ENCODE assay signal across 9 cellular contexts in the genomic region with DNA sequence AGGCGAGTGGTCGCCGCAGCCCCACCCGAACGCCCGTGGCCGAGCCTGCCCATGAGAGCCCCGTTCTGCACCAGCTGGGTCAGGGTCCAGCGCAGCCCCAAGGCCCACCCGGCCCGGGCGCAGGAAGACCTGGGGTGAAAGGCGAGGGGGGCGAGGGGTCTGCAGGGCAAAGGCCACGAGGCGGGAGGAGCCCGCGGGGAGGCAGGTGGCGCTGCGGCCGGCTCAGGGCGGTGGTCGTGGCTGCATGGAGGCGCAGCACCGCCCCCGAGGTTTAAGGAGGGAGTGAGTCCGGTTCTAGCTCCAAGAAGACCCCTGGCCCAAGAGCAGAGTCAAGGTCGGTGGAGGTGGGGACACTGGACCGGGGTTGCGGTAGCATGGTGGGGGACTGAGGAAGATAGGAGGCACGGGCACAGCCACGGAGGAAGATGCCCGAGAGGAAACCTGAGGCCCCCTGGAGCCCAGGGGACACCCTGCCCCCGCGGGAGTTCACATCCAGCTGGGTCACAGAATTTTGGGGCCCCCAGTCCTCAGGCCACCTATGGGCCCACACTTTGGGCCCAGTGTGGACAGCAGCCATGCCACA. TPM values are rescaled to one million over a fixed set of nuclear protein-coding genes. Genes with fewer than 3 reads are reported as not detected.
DNase-seq lines count a peak whose midpoint lies in the region; ATAC-seq lines count a peak whose summit lies in the region.
"Had no signal": no experiment of that assay in that cellular context is flagged by ENCODE, and none has a peak within 500 bp of the region (broad histone marks: within the 10 kb centered on the region; RNA-seq: fewer than 3 reads in every experiment).

No MANE protein-coding gene starts in this region.

- peaks cover 13% of the 10 kb centered on the region for H3K36me3 ChIP-seq in thymus (ENCODE audit: control insufficient read depth, insufficient read depth)

- ATAC-seq in activated CD8-positive, alpha-beta memory T cell treated with anti-CD3 and anti-CD28 coated beads, Interleukin-2, amount 10 ng/mL, durations not matched to agents 7 days and 5 days: no peak

- peak; percentile 43 for DNase-seq in activated CD8-positive, alpha-beta memory T cell treated with anti-CD3 and anti-CD28 coated beads, Interleukin-2, amount 10 ng/mL, durations not matched to agents 7 days and 5 days
- no peak for DNase-seq in activated CD8-positive, alpha-beta memory T cell treated with anti-CD3 and anti-CD28 coated beads, Interleukin-2, amount 50 U/mL, for 48 hours
- no peak for DNase-seq in T-helper 1 cell
- no peak for DNase-seq in DMS 273 treated with DMSO at 0.1 percent for 48 hours (lab: John Stamatoyannopoulos, UW)
- DNase-seq in NOMO-1 treated with DMSO at 0.1 percent for 48 hours (lab: John Stamatoyannopoulos, UW; ENCODE audit: unreplicated experiment): no peak

- WGBS in thymus: 5% methylated on average over 35 of the region's 35 CpGs

- no peak overlapping the region for H3K4me3 Mint-ChIP-seq in activated CD8-positive, alpha-beta memory T cell treated with anti-CD3 and anti-CD28 coated beads, Interleukin-2, amount 10 ng/mL, durations not matched to agents 7 days and 5 days

- H3K4me1 Mint-ChIP-seq in activated CD8-positive, alpha-beta memory T cell treated with anti-CD3 and anti-CD28 coated beads, Interleukin-2, amount 10 ng/mL, durations not matched to agents 7 days and 5 days: peaks cover 20% of the 10 kb centered on the region

- H3K9me3 Mint-ChIP-seq in activated CD8-positive, alpha-beta memory T cell treated with anti-CD3 and anti-CD28 coated beads, Interleukin-2, amount 10 ng/mL, durations not matched to agents 7 days and 5 days (ENCODE audit: low read depth): no peaks in the 10 kb centered on the region
- H3K9me3 Mint-ChIP-seq: activated naive CD4-positive, alpha-beta T cell treated with anti-CD3 and anti-CD28 coated beads, Interleukin-2, amount 50 U/mL, for 24 hours had no signal

- H3K36me3 Mint-ChIP-seq in activated CD8-positive, alpha-beta memory T cell treated with anti-CD3 and anti-CD28 coated beads, Interleukin-2, amount 10 ng/mL, durations not matched to agents 7 days and 5 days: peaks cover 7% of the 10 kb centered on the region

- H3K27ac ChIP-seq in angular gyrus (ENCODE audit: low read depth, low read length) (peak overlapping the region; percentile 45), layer of hippocampus (ENCODE audit: low read depth, low read length) (peak overlapping the region; percentile 12), thymus (ENCODE audit: low read depth) (peak overlapping the region; percentile 76)

- CTCF ChIA-PET in activated CD8-positive, alpha-beta memory T cell treated with anti-CD3 and anti-CD28 coated beads, Interleukin-2, amount 10 ng/mL, durations not matched to agents 7 days and 5 days (lab: Charles Lee): interaction anchor here (0.7 to 3.7 kb wide), 20 partner anchors 10 to 369 kb away, joined by 3 to 42 read pairs (median 6); partner anchors contain the start of genes DENND6B, MAPK12, SCO2 and SYCE3

- no peaks in the 10 kb centered on the region for H3K27me3 Mint-ChIP-seq in activated CD8-positive, alpha-beta memory T cell treated with anti-CD3 and anti-CD28 coated beads, Interleukin-2, amount 10 ng/mL, durations not matched to agents 7 days and 5 days
- H3K27me3 Mint-ChIP-seq: activated naive CD4-positive, alpha-beta T cell treated with anti-CD3 and anti-CD28 coated beads, Interleukin-2, amount 50 U/mL, for 24 hours had no signal

- H3K4me3 ChIP-seq in thymus (ENCODE audit: low read length): peak overlapping the region; percentile 66

- peaks cover 7% of the 10 kb centered on the region for H3K4me1 ChIP-seq in thymus (ENCODE audit: control insufficient read depth, insufficient read depth, low read length)

- H3K27me3 ChIP-seq in layer of hippocampus (ENCODE audit: control insufficient read depth, insufficient read depth, low read length) (no peaks in the 10 kb centered on the region), thymus (ENCODE audit: control insufficient read depth, insufficient read depth) (no peaks in the 10 kb centered on the region)

- H3K27ac Mint-ChIP-seq in activated CD8-positive, alpha-beta memory T cell treated with anti-CD3 and anti-CD28 coated beads, Interleukin-2, amount 10 ng/mL, durations not matched to agents 7 days and 5 days: no peak overlapping the region
- H3K27ac Mint-ChIP-seq: activated naive CD4-positive, alpha-beta T cell treated with anti-CD3 and anti-CD28 coated beads, Interleukin-2, amount 50 U/mL, for 24 hours had no signal

- no peaks in the 10 kb centered on the region for H3K9me3 ChIP-seq in thymus (ENCODE audit: control insufficient read depth)

RNA-seq across cellular contexts. Expression of gene HDAC10, which starts 0.5 kb away (rescaled TPM):
- 10 to 100 TPM; 75.2 to 96.3 TPM for total RNA-seq in activated CD8-positive, alpha-beta memory T cell treated with anti-CD3 and anti-CD28 coated beads, Interleukin-2, amount 10 ng/mL, durations not matched to agents 7 days and 5 days
- polyA plus RNA-seq in thymus: 61.6 TPM

RNA-seq across cellular contexts. Expression of gene TUBGCP6, which starts 6.7 kb away (rescaled TPM):
- total RNA-seq in activated CD8-positive, alpha-beta memory T cell treated with anti-CD3 and anti-CD28 coated beads, Interleukin-2, amount 10 ng/mL, durations not matched to agents 7 days and 5 days: 10 to 100 TPM; 60.9 to 72.0 TPM
- 96.6 TPM for polyA plus RNA-seq in thymus

RNA-seq across cellular contexts. Expression of gene MAPK12, which starts 9.9 kb away (rescaled TPM):
- total RNA-seq in activated CD8-positive, alpha-beta memory T cell treated with anti-CD3 and anti-CD28 coated beads, Interleukin-2, amount 10 ng/mL, durations not matched to agents 7 days and 5 days: 10 to 100 TPM; 13.9 to 15.8 TPM
- polyA plus RNA-seq in thymus: 8.2 TPM

RNA-seq across cellular contexts. Expression of gene MAPK11, which starts 18.6 kb away (rescaled TPM):
- 10 to 100 TPM; 16.5 to 18.5 TPM for total RNA-seq in activated CD8-positive, alpha-beta memory T cell treated with anti-CD3 and anti-CD28 coated beads, Interleukin-2, amount 10 ng/mL, durations not matched to agents 7 days and 5 days
- 17.7 TPM for polyA plus RNA-seq in thymus

RNA-seq across cellular contexts. Expression of gene SELENOO, which starts 50.8 kb away (rescaled TPM):
- 10 to 100 TPM; 30.0 to 35.6 TPM for total RNA-seq in activated CD8-positive, alpha-beta memory T cell treated with anti-CD3 and anti-CD28 coated beads, Interleukin-2, amount 10 ng/mL, durations not matched to agents 7 days and 5 days
- 62.1 TPM for polyA plus RNA-seq in thymus

Comparison
In these comparisons a context has a peak if more than half of its experiments do, and no peak if none do; other contexts are left out.
1. H3K27ac ChIP-seq: peak in every context shown above with its lines; median percentile 76 in thymus; 45 in angular gyrus; 12 in layer of hippocampus.